Comparison of ENCODE assay signal across 1 cellular context in the genomic region with DNA sequence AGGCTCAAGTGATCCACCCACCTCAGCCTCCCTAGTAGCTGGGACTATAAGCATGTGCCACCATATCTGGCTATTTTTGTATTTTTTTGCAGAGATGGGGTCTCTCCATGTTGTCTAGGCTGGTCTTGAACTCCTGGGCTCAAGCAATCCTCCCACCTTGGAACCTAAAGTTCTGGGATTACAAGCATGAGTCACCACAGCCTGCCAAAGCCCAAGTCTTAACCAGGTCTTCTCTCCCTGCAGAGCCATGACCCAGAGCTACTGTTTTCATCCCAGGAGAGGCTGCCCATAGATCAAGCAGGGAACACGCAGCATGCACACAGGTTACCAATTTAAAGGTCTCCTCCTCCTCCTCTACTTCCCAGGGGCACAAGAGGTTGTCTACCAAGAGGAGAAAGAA.
TF ChIP-seq lines count a peak whose summit lies in the region.

No MANE protein-coding gene starts in this region.

TF ChIP-seq in HEK293T, 16 proteins besides CTCF, POLR2A, EP300 and RAD21:
- TF ChIP-seq HDGF (IDR thresholded peaks at IDR 0.05; ENCODE audit: borderline replicate concordance), result no peak
- TF ChIP-seq FOXK2 (IDR thresholded peaks at IDR 0.05), result no peak
- no peak for TF ChIP-seq NFRKB (IDR thresholded peaks at IDR 0.05)
- TF ChIP-seq ZNF384 (IDR thresholded peaks at IDR 0.05), result no peak
- TF ChIP-seq ELF4 (IDR thresholded peaks at IDR 0.05), result no peak
- TF ChIP-seq LEF1 (IDR thresholded peaks at IDR 0.05; ENCODE audit: borderline replicate concordance), result no peak
